9 cellular contexts compared by ENCODE assay signal in genomic region chr17:15263206-15263579, GRCh38. TPM values are rescaled to one million over a fixed set of nuclear protein-coding genes. Genes with fewer than 3 reads are reported as not detected.
DNase-seq lines count a peak whose midpoint lies in the region; TF ChIP-seq lines count a peak whose summit lies in the region.
"Had no signal": no experiment of that assay in that cellular context is flagged by ENCODE, and none has a peak within 500 bp of the region (broad histone marks: within the 10 kb centered on the region; RNA-seq: fewer than 3 reads in every experiment).

No MANE protein-coding gene starts in this region.

- no peaks in the 10 kb centered on the region for H3K9me3 ChIP-seq in left ventricle myocardium inferior (replicated peaks)

- H3K4me3 ChIP-seq in left ventricle myocardium inferior: peak overlapping the region; percentile 90

- peak overlapping the region; percentile 99 for H3K27ac ChIP-seq in left ventricle myocardium inferior (replicated peaks)

- H3K27me3 ChIP-seq in left ventricle myocardium inferior (ENCODE audit: low read depth): no peaks in the 10 kb centered on the region

- no peak for TF ChIP-seq CTCF in left ventricle myocardium inferior (IDR thresholded peaks at IDR 0.05; ENCODE audit: borderline replicate concordance)

- DNase-seq in EL: peak; percentile 85
- peak in 52 of 56 donors; percentile 28 to 84 (median 64) for DNase-seq in amygdala (lab: John Stamatoyannopoulos, UW)
- DNase-seq in left ventricle myocardium inferior: peak; percentile 90
- DNase-seq in posterior vena cava (ENCODE audit: low spot score): peak; percentile 98
- no peak for DNase-seq in HT-29 (ENCODE audit: low spot score)
- DNase-seq in OCI-M2 (lab: John Stamatoyannopoulos, UW; ENCODE audit: unreplicated experiment): no peak
- DNase-seq in NCI-H1092 treated with DMSO at 0.1 percent for 48 hours (lab: John Stamatoyannopoulos, UW): no peak
- DNase-seq in activated gamma-delta T cell (lab: John Stamatoyannopoulos, UW): no peak
- DNase-seq: activated T-cell treated with anti-CD3 and anti-CD28 coated beads, Interleukin-2, amount 50 U/mL, for 1 hour had no signal

- intact Hi-C loops in left ventricle myocardium inferior (cut with micrococcal nuclease) (loop anchor here (2.0 kb wide), 1 partner anchor 240 kb away; no protein-coding TSS in a partner anchor), posterior vena cava (cut with DNase I) (loop anchor here in 1 of 2 donors (5.0 to 10.0 kb wide), 2 partner anchors 132 to 194 kb away; no protein-coding TSS in a partner anchor)

- peaks cover 78% of the 10 kb centered on the region for H3K4me1 ChIP-seq in left ventricle myocardium inferior

- H3K36me3 ChIP-seq in left ventricle myocardium inferior: peaks cover 20% of the 10 kb centered on the region

RNA-seq across cellular contexts. Expression of gene PMP22, which starts 1.9 kb away (rescaled TPM):
- 135 TPM for total RNA-seq in left ventricle myocardium inferior
- 100 to 1,000 TPM; 130 to 245 TPM for total RNA-seq in posterior vena cava
- total RNA-seq in HT-29 (2014; rRNA removed; shearing (Covaris generic)): not detected in 2 replicates

Comparison
In these comparisons a context has a peak if more than half of its experiments do, and no peak if none do; other contexts are left out.
1. DNase-seq: peak in EL (single experiment), amygdala (52 of 56), left ventricle myocardium inferior (single experiment) and posterior vena cava (single experiment); none in HT-29 (single experiment), OCI-M2 (single experiment), NCI-H1092 treated with DMSO at 0.1 percent for 48 hours (single experiment) and activated gamma-delta T cell (single experiment).
2. RNA of gene PMP22, which starts 1.9 kb away (total RNA-seq): 130 to 245 TPM in posterior vena cava and 135 TPM in left ventricle myocardium inferior (single experiment); not detected in HT-29; every median in the first group is over 100 times any median in the second.